15 cellular contexts compared by ENCODE assay signal in the genomic region with DNA sequence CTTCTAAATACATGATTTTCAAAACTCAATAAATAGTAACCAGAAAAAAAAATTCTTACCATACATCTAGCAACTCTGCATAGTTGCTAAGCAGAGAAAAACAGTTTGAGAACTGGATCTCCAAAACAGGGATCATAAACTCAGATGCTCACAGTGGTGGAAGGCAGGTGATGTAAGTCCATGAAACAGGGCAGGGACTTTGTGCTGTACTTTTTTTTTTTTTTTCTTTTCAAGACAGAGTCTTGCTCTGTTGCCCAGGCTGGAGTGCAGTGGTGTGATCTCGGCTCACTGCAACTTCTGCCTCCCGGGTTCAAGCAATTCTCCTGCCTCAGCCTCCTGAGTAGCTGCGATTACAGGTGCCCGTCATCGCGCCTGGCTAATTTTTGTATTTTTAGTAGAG. TPM values are rescaled to one million over a fixed set of nuclear protein-coding genes. Genes with fewer than 3 reads are reported as not detected.
"Had no signal": no experiment of that assay in that cellular context is flagged by ENCODE, and none has a peak within 500 bp of the region (broad histone marks: within the 10 kb centered on the region; RNA-seq: fewer than 3 reads in every experiment).

No MANE protein-coding gene starts in this region.

RNA-seq across cellular contexts. Expression of a gene that starts 5.0 kb away (rescaled TPM):
- total RNA-seq: activated B cell treated with CpG ODN at 0.5 μM for 24 hours; activated CD4-positive, alpha-beta memory T cell treated with anti-CD3 and anti-CD28 coated beads for 36 hours; activated CD4-positive, alpha-beta T cell treated with anti-CD3 and anti-CD28 coated beads, Interleukin-2, amount 10 ng/mL, durations not matched to agents 24 days and 14 days; activated CD8-positive, alpha-beta memory T cell treated with anti-CD3 and anti-CD28 coated beads for 36 hours; activated CD8-positive, alpha-beta T cell treated with anti-CD3 and anti-CD28 coated beads for 36 hours; activated naive CD4-positive, alpha-beta T cell treated with anti-CD3 and anti-CD28 coated beads for 36 hours; activated naive CD4-positive, alpha-beta T cell treated with anti-CD3 and anti-CD28 coated beads, Interleukin-2, amount 50 U/mL, for 72 hours; activated naive CD8-positive, alpha-beta T cell treated with anti-CD3 and anti-CD28 coated beads for 36 hours; activated T-cell treated with anti-CD3 and anti-CD28 coated beads, Interleukin-2, amount 50 U/mL, for 4 hours; activated T-helper 1 cell treated with anti-CD3 and anti-CD28 coated beads, Interleukin-12 subunit alpha, Interleukin-12 subunit beta, Interleukin-2, Interleukin-4 antibody, amounts not matched to agents 30 ng/mL and 10 ng/mL and 1 ng/mL, durations not matched to agents 14 hours and 24 hours and 36 hours; activated T-helper 17 cell treated with anti-CD3 and anti-CD28 coated beads, Interleukin-2, amount 50 U/mL, for 72 hours; astrocyte; cerebellum; T-helper 1 cell treated with Interleukin-12 subunit alpha and Interleukin-12 subunit beta and Interleukin-4 antibody, amounts not matched to agents 30 ng/mL and 1 ng/mL, for 36 hours; T-helper 2 cell treated with Interferon-gamma antibody and Interleukin-4, amounts not matched to agents 100 ng/mL and 5 ng/mL, for 36 hours had no signal
